Comparison of ENCODE assay signal across 16 cellular contexts in genomic region chr1:67838180-67838912, GRCh38. TPM values are rescaled to one million over a fixed set of nuclear protein-coding genes. Genes with fewer than 3 reads are reported as not detected.
A peak's percentile ranks its signal among the peaks of the same experiment; 100 is the strongest.
DNase-seq lines count a peak whose midpoint lies in the region; ATAC-seq and TF ChIP-seq lines count a peak whose summit lies in the region.
"Had no signal": no experiment of that assay in that cellular context is flagged by ENCODE, and none has a peak within 500 bp of the region (broad histone marks: within the 10 kb centered on the region; RNA-seq: fewer than 3 reads in every experiment).

No MANE protein-coding gene starts in this region.

- H3F3A ChIP-seq in SK-N-SH (replicated peaks; ENCODE audit: insufficient read depth) (peaks cover 27% of the 10 kb centered on the region), MM.1S (ENCODE audit: insufficient read depth, low read length) (no peaks in the 10 kb centered on the region)

- TF ChIP-seq CTCF in SK-N-SH (IDR thresholded peaks at IDR 0.05) (no peak), esophagus squamous epithelium (IDR thresholded peaks at IDR 0.05) (no peak), sigmoid colon (IDR thresholded peaks at IDR 0.05) (no peak), MM.1S (IDR thresholded peaks at IDR 0.05; ENCODE audit: low read length) (no peak)

- intact Hi-C loops in esophagus squamous epithelium (cut with DNase I): loop anchor here (10.0 kb wide), 2 partner anchors 64 to 154 kb away; partner anchors contain the start of gene GADD45A
- intact Hi-C loops in sigmoid colon (cut with DNase I): loop anchor here (10.0 kb wide), 1 partner anchor 274 kb away; no protein-coding TSS in a partner anchor

- H3K4me1 ChIP-seq in SK-N-SH (ENCODE audit: control insufficient read depth in 1 of 2, insufficient read depth in 2 of 2, low read depth in 1 of 2, low read length in 1 of 2): peaks cover 7 to 45% of the 10 kb centered on the region in 2 experiments
- peaks cover 9 to 81% (median 47%) of the 10 kb centered on the region in 3 donors for H3K4me1 ChIP-seq in esophagus squamous epithelium
- peaks cover 0 to 45% (median 21%) of the 10 kb centered on the region in 4 donors for H3K4me1 ChIP-seq in sigmoid colon
- no peaks in the 10 kb centered on the region for H3K4me1 ChIP-seq in MM.1S (ENCODE audit: low read length)

- no peak for ATAC-seq in GM18868 (IDR thresholded peaks at IDR 0.05; ENCODE audit: unreplicated experiment)
- no peak for ATAC-seq in HG03196 (IDR thresholded peaks at IDR 0.05; ENCODE audit: unreplicated experiment)
- ATAC-seq: lower lobe of right lung; stimulated activated effector memory CD8-positive, alpha-beta T cell treated with anti-CD3 and anti-CD28 coated beads, Interleukin-12 subunit alpha, Interleukin-12 subunit beta, amount 100 ng/mL, for 72 hours had no signal

- CTCF ChIA-PET in SK-N-SH (lab: Yijun Ruan, JAX): interaction anchor here (1.1 to 6.0 kb wide), 7 partner anchors 12 to 306 kb away, joined by 3 to 36 read pairs (median 4); no protein-coding TSS in a partner anchor

- H3K9me3 ChIP-seq in SK-N-SH (no peaks in the 10 kb centered on the region), esophagus squamous epithelium (no peaks in the 10 kb centered on the region), sigmoid colon (no peaks in the 10 kb centered on the region), MM.1S (replicated peaks; ENCODE audit: insufficient read depth, low read length) (no peaks in the 10 kb centered on the region)
- H3K9me3 ChIP-seq: lower lobe of right lung had no signal

- TF ChIP-seq POLR2A in esophagus squamous epithelium (IDR thresholded peaks at IDR 0.05) (no peak), sigmoid colon (IDR thresholded peaks at IDR 0.05) (no peak)

- H3K36me3 ChIP-seq in SK-N-SH (replicated peaks in 1 of 2; ENCODE audit: control insufficient read depth in 1 of 2, insufficient read depth in 2 of 2, low read length in 1 of 2) (no peaks in the 10 kb centered on the region), esophagus squamous epithelium (no peaks in the 10 kb centered on the region), sigmoid colon (no peaks in the 10 kb centered on the region), MM.1S (replicated peaks; ENCODE audit: insufficient read depth, low read length) (no peaks in the 10 kb centered on the region)
- H3K36me3 ChIP-seq: lower lobe of right lung had no signal

- TF ChIP-seq RAD21 in SK-N-SH (IDR thresholded peaks at IDR 0.05; ENCODE audit: low read length): no peak

- DNase-seq in ELR (ENCODE audit: low read depth) (peak; percentile 33), SK-N-SH (peak; percentile 33), esophagus squamous epithelium (lab: John Stamatoyannopoulos, UW) (no peak), sigmoid colon (no peak), MM.1S (no peak), KG1 (lab: John Stamatoyannopoulos, UW) (no peak)
- DNase-seq: activated CD8-positive, alpha-beta memory T cell treated with anti-CD3 and anti-CD28 coated beads, Interleukin-2, amount 50 U/mL, for 4 hours; CD4-positive, CD25-positive, alpha-beta regulatory T cell; dorsolateral prefrontal cortex; GF-D8; head of caudate nucleus; lower lobe of right lung; nucleus accumbens had no signal

- WGBS in SK-N-SH (ENCODE audit: low lambda C conversion rate): 55% methylated on average over 5 of the region's 5 CpGs
- WGBS in esophagus squamous epithelium, 2 donors: 30 to 36% methylated on average over 5 of the region's 5 CpGs
- WGBS in sigmoid colon, 2 donors: 49 to 61% methylated on average over 5 of the region's 5 CpGs

- peak overlapping the region; percentile 17; the same call in 1 of the 2 replicates for H3K4me2 ChIP-seq in SK-N-SH
- H3K4me2 ChIP-seq in MM.1S (ENCODE audit: low read depth, low read length): no peak overlapping the region

- peak overlapping the region; percentile 39 to 72; a peak in 3 of 4 replicates for H3K27ac ChIP-seq in SK-N-SH (ENCODE audit: low read depth in 2 of 2, low read length in 1 of 2)
- H3K27ac ChIP-seq in esophagus squamous epithelium: peak overlapping the region; percentile 29 to 75 (median 50)
- H3K27ac ChIP-seq in sigmoid colon: peak overlapping the region; percentile 5 to 74 (median 59)
- no peak overlapping the region for H3K27ac ChIP-seq in MM.1S (ENCODE audit: low read length)
- H3K27ac ChIP-seq: dorsolateral prefrontal cortex, lower lobe of right lung had no signal

- H3K27me3 ChIP-seq in SK-N-SH (ENCODE audit: insufficient read depth): no peaks in the 10 kb centered on the region
- H3K27me3 ChIP-seq in esophagus squamous epithelium: peaks cover 0 to 4% (median 0%) of the 10 kb centered on the region in 4 donors
- H3K27me3 ChIP-seq in sigmoid colon: no peaks in the 10 kb centered on the region
- H3K27me3 ChIP-seq in MM.1S (replicated peaks; ENCODE audit: insufficient read depth, low read length): no peaks in the 10 kb centered on the region

- TF ChIP-seq EP300 in SK-N-SH (IDR thresholded peaks at IDR 0.05; ENCODE audit: borderline replicate concordance in 1 of 2, low read depth in 1 of 2, low read length in 1 of 2) (no peak), sigmoid colon (IDR thresholded peaks at IDR 0.05) (peak in 1 of 4 donors; percentile 10)

- H2AFZ ChIP-seq in SK-N-SH (ENCODE audit: low read depth) (no peak overlapping the region), MM.1S (ENCODE audit: low read length) (no peak overlapping the region)

- peaks cover 7% of the 10 kb centered on the region for H3K79me2 ChIP-seq in SK-N-SH (ENCODE audit: insufficient read depth)
- no peaks in the 10 kb centered on the region for H3K79me2 ChIP-seq in MM.1S (ENCODE audit: low read length)

- H3K4me3 ChIP-seq in SK-N-SH (ENCODE audit: low read depth in 2 of 2, low read length in 1 of 2) (no peak overlapping the region), esophagus squamous epithelium (no peak overlapping the region), sigmoid colon (no peak overlapping the region), MM.1S (ENCODE audit: low read length) (no peak overlapping the region)
- H3K4me3 ChIP-seq: dorsolateral prefrontal cortex, lower lobe of right lung had no signal

- no peaks in the 10 kb centered on the region for H3K9me2 ChIP-seq in SK-N-SH
- no peaks in the 10 kb centered on the region for H3K9me2 ChIP-seq in MM.1S (replicated peaks; ENCODE audit: insufficient read depth, low read length)

- H3K9ac ChIP-seq in SK-N-SH: no peak overlapping the region
- H3K9ac ChIP-seq in MM.1S (ENCODE audit: low read length): no peak overlapping the region

- H4K20me1 ChIP-seq in SK-N-SH (ENCODE audit: insufficient read depth) (no peaks in the 10 kb centered on the region), MM.1S (ENCODE audit: insufficient read depth, low read length) (no peaks in the 10 kb centered on the region)

- POLR2A ChIA-PET in SK-N-SH (lab: Yijun Ruan, JAX): no interaction called here

TF ChIP-seq in SK-N-SH, 30 proteins besides CTCF, POLR2A, EP300 and RAD21:
- 0 out of 2 replicates have a peak, but pooled peaks have one; percentile 9 for TF ChIP-seq NFIC (IDR thresholded peaks at IDR 0.05; ENCODE audit: borderline replicate concordance)
- no peak for TF ChIP-seq MXI1 (IDR thresholded peaks at IDR 0.05; ENCODE audit: low read depth, low read length)
- 0 out of 2 replicates have a peak, but pooled peaks have one; percentile 35 for TF ChIP-seq RCOR1 (IDR thresholded peaks at IDR 0.05; ENCODE audit: low read length)
- no peak for TF ChIP-seq EZH2phosphoT487 (IDR thresholded peaks at IDR 0.05; ENCODE audit: borderline replicate concordance, low read depth)
- TF ChIP-seq YY1 (IDR thresholded peaks at IDR 0.05; ENCODE audit: low read depth): peak; percentile 40; the same call in 1 of the 2 replicates
- TF ChIP-seq RFX5 (IDR thresholded peaks at IDR 0.05; ENCODE audit: low read length): 0 out of 2 replicates have a peak, but pooled peaks have one; percentile 42
- TF ChIP-seq TCF12 (IDR thresholded peaks at IDR 0.05): peak; percentile 59
- TF ChIP-seq PBX3 (IDR thresholded peaks at IDR 0.05): 0 out of 2 replicates have a peak, but pooled peaks have one; percentile 8

RNA-seq across cellular contexts. Expression of gene GNG12, which starts 5.1 kb away (rescaled TPM):
- 41.2 and 56.1 TPM in 2 replicates for polyA plus RNA-seq in SK-N-SH (2012; rRNA removed)
- 64.5 and 77.0 TPM in 2 replicates for polyA plus RNA-seq in SK-N-SH (2012; cell fraction: cytosol; rRNA removed)
- 15.4 and 30.0 TPM in 2 replicates for polyA plus RNA-seq in SK-N-SH (2012; cell fraction: nucleus; rRNA removed)
- total RNA-seq in esophagus squamous epithelium: 100 to 1,000 TPM in 1 of 4 donors, 10 to 100 TPM in 3; 65.4 to 104 (median 89.9) TPM
- total RNA-seq in sigmoid colon: 10 to 100 TPM; 41.9 to 58.2 (median 46.7) TPM
- polyA plus RNA-seq in sigmoid colon: 100 to 1,000 TPM in 1 of 3 donors, 10 to 100 TPM in 2; 46.1 to 116 (median 93.1) TPM
- total RNA-seq: CD4-positive, CD25-positive, alpha-beta regulatory T cell had no signal
- polyA plus RNA-seq: CD4-positive, CD25-positive, alpha-beta regulatory T cell had no signal

Comparison
In these comparisons a context has a peak if more than half of its experiments do, and no peak if none do; other contexts are left out.
1. DNase-seq: peak in ELR (single experiment) and SK-N-SH (single experiment); none in esophagus squamous epithelium (single experiment), sigmoid colon (single experiment), MM.1S (single experiment) and KG1 (single experiment).